16 cellular contexts compared by ENCODE assay signal in genomic region chr4:93157984-93158383, GRCh38.
DNase-seq lines count a peak whose midpoint lies in the region; ATAC-seq, FAIRE-seq and TF ChIP-seq lines count a peak whose summit lies in the region.
"Had no signal": no experiment of that assay in that cellular context is flagged by ENCODE, and none has a peak within 500 bp of the region (broad histone marks: within the 10 kb centered on the region; RNA-seq: fewer than 3 reads in every experiment).

No MANE protein-coding gene starts in this region.

- H4K20me1 ChIP-seq in Loucy (ENCODE audit: insufficient read depth, low read length, poor library complexity, severe bottlenecking) (no peaks in the 10 kb centered on the region), GM12878 (ENCODE audit: control insufficient read depth, insufficient read depth) (no peaks in the 10 kb centered on the region), neural progenitor cell (ENCODE audit: low read depth) (no peaks in the 10 kb centered on the region)

- H3K36me3 Mint-ChIP-seq in neural progenitor cell = no peaks in the 10 kb centered on the region

- H3K9me3 ChIP-seq in Loucy (ENCODE audit: insufficient read depth, low read depth, low read length) (no peaks in the 10 kb centered on the region), GM12878 (replicated peaks; ENCODE audit: control insufficient read depth, insufficient read depth, low read length) (no peaks in the 10 kb centered on the region), neural progenitor cell (ENCODE audit: low read depth) (no peaks in the 10 kb centered on the region), psoas muscle (no peaks in the 10 kb centered on the region), neuronal stem cell (replicated peaks in 1 of 2; ENCODE audit: control insufficient read depth in 2 of 2, insufficient read depth in 1 of 2, low read depth in 1 of 2, low read length in 2 of 2) (no peaks in the 10 kb centered on the region)
- H3K9me3 ChIP-seq: thyroid gland had no signal

- no peak overlapping the region for H4K91ac ChIP-seq in neuronal stem cell (ENCODE audit: low read depth, low read length, poor library complexity)

- no peak for DNase-seq in GM12864 (ENCODE audit: low read depth)
- no peak for DNase-seq in GM12878 (ENCODE audit: low read depth, low spot score)
- no peak for DNase-seq in neural progenitor cell (ENCODE audit: low spot score)
- no peak for DNase-seq in psoas muscle
- DNase-seq in neuronal stem cell (ENCODE audit: low spot score) = no peak
- no peak for DNase-seq in MV-4-11 (lab: John Stamatoyannopoulos, UW)
- DNase-seq: activated CD4-positive, alpha-beta T cell treated with anti-CD3 and anti-CD28 coated beads, Interleukin-2, amount 10 ng/mL, durations not matched to agents 7 days and 5 days; activated T-cell treated with anti-CD3 and anti-CD28 coated beads, Interleukin-2, amount 50 U/mL, for 4 hours; left colon; NCI-H1694 treated with DMSO at 0.1 percent for 48 hours; thyroid gland had no signal

- no peak overlapping the region for H3K27ac Mint-ChIP-seq in neural progenitor cell
- H3K27ac Mint-ChIP-seq: activated CD4-positive, alpha-beta T cell treated with anti-CD3 and anti-CD28 coated beads, Interleukin-2, amount 10 ng/mL, durations not matched to agents 7 days and 5 days; T-helper 2 cell treated with Interferon-gamma antibody and Interleukin-4, amounts not matched to agents 5 μg/mL and 100 μg/mL, for 36 hours had no signal

- no peaks in the 10 kb centered on the region for H3K9me3 Mint-ChIP-seq in neural progenitor cell
- H3K9me3 Mint-ChIP-seq: activated CD4-positive, alpha-beta T cell treated with anti-CD3 and anti-CD28 coated beads, Interleukin-2, amount 10 ng/mL, durations not matched to agents 7 days and 5 days; T-helper 2 cell treated with Interferon-gamma antibody and Interleukin-4, amounts not matched to agents 5 μg/mL and 100 μg/mL, for 36 hours had no signal

- no peak overlapping the region for H3K18ac ChIP-seq in neuronal stem cell (ENCODE audit: low read length)

- no peak overlapping the region for H3K4ac ChIP-seq in neuronal stem cell (ENCODE audit: low read length)

- no peaks in the 10 kb centered on the region for H3K4me1 ChIP-seq in Loucy (ENCODE audit: insufficient read depth, low read length, poor library complexity, severe bottlenecking)
- H3K4me1 ChIP-seq in GM12878 (ENCODE audit: control insufficient read depth, insufficient read depth, low read length) = no peaks in the 10 kb centered on the region
- peaks cover 4% of the 10 kb centered on the region for H3K4me1 ChIP-seq in neural progenitor cell
- H3K4me1 ChIP-seq in psoas muscle = no peaks in the 10 kb centered on the region
- H3K4me1 ChIP-seq in neuronal stem cell (ENCODE audit: control insufficient read depth in 2 of 2, insufficient read depth in 1 of 2, low read depth in 1 of 2, low read length in 2 of 2) = no peaks in the 10 kb centered on the region
- H3K4me1 ChIP-seq: thyroid gland had no signal

- no peaks in the 10 kb centered on the region for H3K9me2 ChIP-seq in Loucy (replicated peaks; ENCODE audit: low read depth, low read length)

- no peak overlapping the region for H2BK120ac ChIP-seq in neuronal stem cell (ENCODE audit: low read depth, low read length)

- H3K79me2 ChIP-seq in Loucy (ENCODE audit: insufficient read depth, low read length) (no peaks in the 10 kb centered on the region), GM12878 (ENCODE audit: control insufficient read depth, insufficient read depth, low read length) (no peaks in the 10 kb centered on the region), neural progenitor cell (ENCODE audit: low read depth) (no peaks in the 10 kb centered on the region)

- no peak overlapping the region for H2BK12ac ChIP-seq in neuronal stem cell (ENCODE audit: low read length)

- H3K9ac ChIP-seq in Loucy (ENCODE audit: low read depth, low read length, poor library complexity, severe bottlenecking) = no peak overlapping the region
- H3K9ac ChIP-seq in GM12878 (ENCODE audit: control insufficient read depth, insufficient read depth, low read length) = no peak overlapping the region
- H3K9ac ChIP-seq in neural progenitor cell = no peak overlapping the region
- no peak overlapping the region for H3K9ac ChIP-seq in neuronal stem cell (ENCODE audit: low read depth, low read length, poor library complexity)
- H3K9ac ChIP-seq: KMS-11 had no signal

- no peak overlapping the region for H3K4me3 ChIP-seq in GM12864 (ENCODE audit: low read depth, low read length)
- H3K4me3 ChIP-seq in Loucy (ENCODE audit: low read length, poor library complexity, severe bottlenecking) = no peak overlapping the region
- no peak overlapping the region for H3K4me3 ChIP-seq in GM12878
- no peak overlapping the region for H3K4me3 ChIP-seq in neural progenitor cell
- no peak overlapping the region for H3K4me3 ChIP-seq in psoas muscle
- H3K4me3 ChIP-seq in neuronal stem cell (ENCODE audit: low read length in 2 of 2) = no peak overlapping the region
- H3K4me3 ChIP-seq: thyroid gland had no signal

- TF ChIP-seq RAD21 in GM12878 (IDR thresholded peaks at IDR 0.05; ENCODE audit: insufficient read depth, low read depth, low read length) = peak; percentile 43; the same call in 1 of the 2 replicates

- no peak overlapping the region for H2BK5ac ChIP-seq in neuronal stem cell (ENCODE audit: low read length)

- 0% methylated on average over 2 of the region's 2 CpGs for WGBS in GM12878 (ENCODE audit: insufficient coverage, insufficient replicate concordance, low lambda C conversion rate, missing lambda C conversion rate)
- 51 to 60% (median 57%) methylated on average over 2 of the region's 2 CpGs for WGBS in psoas muscle, 3 donors
- no CpG with 5 or more reads among the region's 2 CpGs for WGBS in neuronal stem cell (ENCODE audit: extremely low coverage in 2 of 2, insufficient read length in 2 of 2, insufficient replicate concordance in 1 of 2), 2 donors

- TF ChIP-seq POLR2A in GM12878 (IDR thresholded peaks at IDR 0.05; ENCODE audit: low read depth, low read length) = no peak

- SMC1A ChIA-PET in GM12878 (lab: Charles Lee; ENCODE audit: uncharacterized antibody, unreplicated experiment) = interaction anchor here (0.9 to 1.6 kb wide), 4 partner anchors 24 to 605 kb away, joined by 3 to 4 read pairs (median 3); no protein-coding TSS in a partner anchor

- H3K27me3 Mint-ChIP-seq in neural progenitor cell (ENCODE audit: insufficient read depth, low read depth) = no peaks in the 10 kb centered on the region
- H3K27me3 Mint-ChIP-seq: activated CD4-positive, alpha-beta T cell treated with anti-CD3 and anti-CD28 coated beads, Interleukin-2, amount 10 ng/mL, durations not matched to agents 7 days and 5 days had no signal

- H3K27ac ChIP-seq in GM12878 (ENCODE audit: control insufficient read depth, insufficient read depth) (no peak overlapping the region), neural progenitor cell (no peak overlapping the region), psoas muscle (no peak overlapping the region), neuronal stem cell (replicated peaks; ENCODE audit: low read length) (no peak overlapping the region)
- H3K27ac ChIP-seq: KMS-11, thyroid gland had no signal

- H3K14ac ChIP-seq in neuronal stem cell (ENCODE audit: low read length) = no peak overlapping the region

- POLR2A ChIA-PET in GM12878 (lab: Charles Lee) = no interaction called here

- H3K4me2 ChIP-seq in Loucy (ENCODE audit: low read depth, low read length, poor library complexity, severe bottlenecking) (no peak overlapping the region), GM12878 (ENCODE audit: control insufficient read depth, insufficient read depth) (no peak overlapping the region), neural progenitor cell (no peak overlapping the region), neuronal stem cell (ENCODE audit: insufficient read depth, low read length, poor library complexity, severe bottlenecking) (no peak overlapping the region)
- H3K4me2 ChIP-seq: KMS-11 had no signal

- intact Hi-C loops in GM12878 (cut with micrococcal nuclease; ENCODE audit: unreplicated experiment) (no loop called here), psoas muscle (cut with DNase I) (no loop called here)

- H2BK15ac ChIP-seq in neuronal stem cell (ENCODE audit: low read length) = no peak overlapping the region

- in situ Hi-C loops in GM12878 (cut with MboI) = no loop called here

- H3K27me3 ChIP-seq in Loucy (ENCODE audit: insufficient read depth, low read length, poor library complexity, severe bottlenecking) (no peaks in the 10 kb centered on the region), GM12878 (replicated peaks in 1 of 2; ENCODE audit: control insufficient read depth in 2 of 2, insufficient read depth in 2 of 2, low read length in 1 of 2) (no peaks in the 10 kb centered on the region), neural progenitor cell (no peaks in the 10 kb centered on the region), psoas muscle (ENCODE audit: insufficient read depth in 3 of 3, low read length in 2 of 3) (no peaks in the 10 kb centered on the region), neuronal stem cell (ENCODE audit: control insufficient read depth in 3 of 3, insufficient read depth in 3 of 3, low read depth in 1 of 3, low read length in 3 of 3) (no peaks in the 10 kb centered on the region)
- H3K27me3 ChIP-seq: thyroid gland had no signal

- ATAC-seq in GM12878 (no peak), psoas muscle (no peak)
- ATAC-seq: activated T-cell treated with anti-CD3 and anti-CD28 coated beads, Interleukin-2, amount 50 U/mL, for 4 hours; esophagus mucosa; left colon had no signal

- TF ChIP-seq CTCF in GM12864 (IDR thresholded peaks at IDR 0.05; ENCODE audit: low read depth, low read length, missing control alignments) (peak; percentile 9), Loucy (conservative IDR thresholded peaks at IDR 0.05; ENCODE audit: low read length) (peak; percentile 64), GM12878 (IDR thresholded peaks at IDR 0.05 in 2 of 3, conservative IDR thresholded peaks at IDR 0.05 in 1 of 3; ENCODE audit: control insufficient read depth in 2 of 3, extremely low read depth in 1 of 3, insufficient read depth in 1 of 3, low read depth in 3 of 3, low read length in 3 of 3) (peak in 2 of 3 experiments; percentile 17 to 50; a peak in 2 of 6 replicates), neural progenitor cell (IDR thresholded peaks at IDR 0.05) (peak; percentile 32), psoas muscle (IDR thresholded peaks at IDR 0.05) (no peak)

- no peak for FAIRE-seq in GM12878 (lab: Jason Lieb, UNC)
- FAIRE-seq: colon had no signal

- no peak overlapping the region for H2AK5ac ChIP-seq in neuronal stem cell (ENCODE audit: low read depth, low read length)

- H3K23ac ChIP-seq in neuronal stem cell (ENCODE audit: low read depth, low read length, poor library complexity) = no peak overlapping the region

- H3K4me3 Mint-ChIP-seq in neural progenitor cell = no peak overlapping the region
- H3K4me3 Mint-ChIP-seq: activated CD4-positive, alpha-beta T cell treated with anti-CD3 and anti-CD28 coated beads, Interleukin-2, amount 10 ng/mL, durations not matched to agents 7 days and 5 days; activated T-cell treated with anti-CD3 and anti-CD28 coated beads, Interleukin-2, amount 50 U/mL, for 4 hours; T-helper 2 cell treated with Interferon-gamma antibody and Interleukin-4, amounts not matched to agents 5 μg/mL and 100 μg/mL, for 36 hours had no signal

- no peaks in the 10 kb centered on the region for H3K79me1 ChIP-seq in neuronal stem cell (ENCODE audit: low read depth, low read length)

- TF ChIP-seq EP300 in GM12878 (IDR thresholded peaks at IDR 0.05; ENCODE audit: borderline replicate concordance in 1 of 2, control insufficient read depth in 1 of 2, low read depth in 2 of 2, low read length in 2 of 2) = no peak

- H2AFZ ChIP-seq in Loucy (ENCODE audit: low read length) (no peak overlapping the region), GM12878 (ENCODE audit: control insufficient read depth, low read depth, low read length) (no peak overlapping the region), neural progenitor cell (replicated peaks) (no peak overlapping the region), neuronal stem cell (ENCODE audit: low read length) (no peak overlapping the region)

- no peaks in the 10 kb centered on the region for H3F3A ChIP-seq in Loucy (ENCODE audit: low read depth)
- no peaks in the 10 kb centered on the region for H3F3A ChIP-seq in neural progenitor cell (ENCODE audit: low read depth)

- H3K36me3 ChIP-seq in Loucy (ENCODE audit: insufficient read depth, low read length) (no peaks in the 10 kb centered on the region), GM12878 (ENCODE audit: control insufficient read depth in 2 of 2, insufficient read depth in 2 of 2, low read length in 1 of 2) (no peaks in the 10 kb centered on the region), neural progenitor cell (no peaks in the 10 kb centered on the region), psoas muscle (ENCODE audit: insufficient read depth in 1 of 2, low read depth in 1 of 2) (no peaks in the 10 kb centered on the region), neuronal stem cell (replicated peaks in 1 of 2; ENCODE audit: control insufficient read depth in 2 of 2, insufficient read depth in 2 of 2, low read length in 2 of 2) (no peaks in the 10 kb centered on the region)
- H3K36me3 ChIP-seq: thyroid gland had no signal

- RAD21 ChIA-PET in GM12878 (lab: Charles Lee; ENCODE audit: unreplicated experiment) = interaction anchor here (0.7 to 1.7 kb wide), 3 partner anchors 143 to 603 kb away, joined by 3 to 5 read pairs (median 3); no protein-coding TSS in a partner anchor

- no peak overlapping the region for H4K8ac ChIP-seq in neuronal stem cell (ENCODE audit: low read depth, low read length)

- no peaks in the 10 kb centered on the region for H3K4me1 Mint-ChIP-seq in neural progenitor cell
- H3K4me1 Mint-ChIP-seq: activated CD4-positive, alpha-beta T cell treated with anti-CD3 and anti-CD28 coated beads, Interleukin-2, amount 10 ng/mL, durations not matched to agents 7 days and 5 days had no signal

- CTCF ChIA-PET in GM12878 (lab: Yijun Ruan, JAX) = interaction anchor here (0.6 to 3.1 kb wide), 11 partner anchors 16 to 606 kb away, joined by 3 to 11 read pairs (median 3); no protein-coding TSS in a partner anchor

- no TSS peak for BruUV-seq in GM12878 (replicated peaks; lab: Mats Ljungman, UMichigan)
